8 cellular contexts compared by ENCODE assay signal in genomic region chr11:123741159-123741951, GRCh38. TPM values are rescaled to one million over a fixed set of nuclear protein-coding genes. Genes with fewer than 3 reads are reported as not detected.
DNase-seq lines count a peak whose midpoint lies in the region; ATAC-seq and TF ChIP-seq lines count a peak whose summit lies in the region.

ZNF202 (minus strand) TSS chr11:123741660; CDS start chr11:123730888, 10,772 bp downstream.

- peak within 1 kb of the TSS; percentile 82 for H3K4me3 Mint-ChIP-seq in progenitor cell of endocrine pancreas (ENCODE audit: low read depth)

- intact Hi-C loops in T-helper 1 cell treated with Interleukin-12 subunit alpha and Interleukin-12 subunit beta and Interleukin-4 antibody, amounts not matched to agents 30 ng/mL and 1 ng/mL, for 36 hours (cut with micrococcal nuclease): loop anchor here (1.0 to 10.0 kb wide), 7 partner anchors 14 to 997 kb away; partner anchors contain the start of genes HSPA8, SCN3B, TBRG1 and VWA5A
- intact Hi-C loops in left cardiac atrium (cut with DNase I): no loop called here

- no peaks in the 10 kb centered on the region for H3K9me3 Mint-ChIP-seq in progenitor cell of endocrine pancreas (ENCODE audit: low read depth)

- H3K27ac Mint-ChIP-seq in progenitor cell of endocrine pancreas: peak within 1 kb of the TSS; percentile 95

- ATAC-seq in GM18498 (IDR thresholded peaks at IDR 0.05; ENCODE audit: unreplicated experiment) (peak; percentile 99), HG02885 (IDR thresholded peaks at IDR 0.05; ENCODE audit: poor library complexity, unreplicated experiment) (peak; percentile 98), left cardiac atrium (peak; percentile 99)

- no peaks in the 10 kb centered on the region for H3K27me3 Mint-ChIP-seq in progenitor cell of endocrine pancreas

- DNase-seq in NCI-H1694 (lab: John Stamatoyannopoulos, UW): peak; percentile 50
- DNase-seq in amniotic epithelial cell (ENCODE audit: low read depth): peak; percentile 85
- peak; percentile 95 for DNase-seq in left cardiac atrium
- peak; percentile 74 for DNase-seq in progenitor cell of endocrine pancreas (ENCODE audit: low spot score, unreplicated experiment)
- DNase-seq in ureter (ENCODE audit: low spot score): peak; percentile 93

- peaks cover 18% of the 10 kb centered on the region for H3K36me3 Mint-ChIP-seq in progenitor cell of endocrine pancreas (ENCODE audit: insufficient read depth)

- peak; percentile 56 for TF ChIP-seq CTCF in progenitor cell of endocrine pancreas (IDR thresholded peaks at IDR 0.05; ENCODE audit: unreplicated experiment)

- peaks cover 29% of the 10 kb centered on the region for H3K4me1 Mint-ChIP-seq in progenitor cell of endocrine pancreas (ENCODE audit: low read depth)

RNA-seq across cellular contexts. Expression of gene ZNF202, which starts in this region (rescaled TPM):
- total RNA-seq in T-helper 1 cell treated with Interleukin-12 subunit alpha and Interleukin-12 subunit beta and Interleukin-4 antibody, amounts not matched to agents 30 ng/mL and 1 ng/mL, for 36 hours: 16.5 and 20.7 TPM in 2 replicates
- 1 to 10 TPM; 4.5 to 5.2 TPM for total RNA-seq in left cardiac atrium
- total RNA-seq in progenitor cell of endocrine pancreas: 29.6 and 30.1 TPM in 2 replicates
- total RNA-seq in ureter: 14.6 TPM

Comparison
In these comparisons a context has a peak if more than half of its experiments do, and no peak if none do; other contexts are left out.
1. Peak in every context shown above with its lines: DNase-seq and ATAC-seq.